In the genomic region with DNA sequence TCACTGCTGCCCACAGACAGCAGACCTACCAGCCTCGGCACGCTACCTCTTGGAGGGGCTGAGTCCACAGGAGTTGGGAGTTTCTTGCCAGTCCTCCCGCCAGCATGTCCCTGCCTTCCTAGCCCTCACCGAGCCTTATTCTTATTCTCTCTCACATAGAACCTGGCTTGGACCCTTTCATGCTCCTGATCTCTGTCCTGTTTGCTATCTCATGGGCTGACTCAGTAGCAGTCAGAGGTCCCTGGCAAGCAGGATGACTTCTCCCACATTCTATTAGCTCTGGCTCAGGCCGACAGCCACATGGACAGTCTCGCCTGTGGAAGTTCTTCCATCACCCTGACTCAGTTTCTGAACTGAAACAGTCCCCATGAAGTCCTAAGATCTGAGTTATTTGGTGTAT, we compare ENCODE assay signal across 28 cellular contexts.
"Had no signal": no experiment of that assay in that cellular context is flagged by ENCODE, and none has a peak within 500 bp of the region (broad histone marks: within the 10 kb centered on the region; RNA-seq: fewer than 3 reads in every experiment).

No MANE protein-coding gene starts in this region.

- H3K27me3 ChIP-seq: ascending aorta, breast epithelium, cardiac muscle cell, colonic mucosa, esophagus squamous epithelium, gastroesophageal sphincter had no signal

- DNase-seq: activated CD4-positive, alpha-beta memory T cell treated with anti-CD3 and anti-CD28 coated beads for 36 hours; activated CD4-positive, alpha-beta T cell treated with anti-CD3 and anti-CD28 coated beads for 1 hour; activated CD4-positive, alpha-beta T cell treated with anti-CD3 and anti-CD28 coated beads for 4 hours; activated CD4-positive, alpha-beta T cell treated with anti-CD3 and anti-CD28 coated beads, Interleukin-2, amount 50 U/mL, for 1 hour; activated CD8-positive, alpha-beta memory T cell treated with anti-CD3 and anti-CD28 coated beads, Interleukin-2, amount 50 U/mL, for 48 hours; activated gamma-delta T cell; activated naive CD4-positive, alpha-beta T cell; activated naive CD4-positive, alpha-beta T cell treated with anti-CD3 and anti-CD28 coated beads, Interleukin-2, amount 10 ng/mL, durations not matched to agents 7 days and 5 days; activated naive CD8-positive, alpha-beta T cell treated with anti-CD3 and anti-CD28 coated beads, Interleukin-2, amount 10 ng/mL, durations not matched to agents 7 days and 5 days; activated T-cell treated with anti-CD3 and anti-CD28 coated beads for 4 hours; activated T-cell treated with anti-CD3 and anti-CD28 coated beads, Interleukin-2, amount 50 U/mL, for 24 hours; activated T-cell treated with anti-CD3 and anti-CD28 coated beads, Interleukin-2, amount 50 U/mL, for 72 hours; central memory CD4-positive, alpha-beta T cell; cerebellar nuclear complex; colonic mucosa; effector memory CD4-positive, alpha-beta T cell; endodermal cell; esophagus squamous epithelium; foreskin melanocyte; T-helper 2 cell had no signal

- H3K4me3 Mint-ChIP-seq: activated CD4-positive, alpha-beta memory T cell treated with anti-CD3 and anti-CD28 coated beads for 36 hours; activated naive CD4-positive, alpha-beta T cell treated with anti-CD3 and anti-CD28 coated beads, Interleukin-2, amount 10 ng/mL, durations not matched to agents 7 days and 5 days; activated naive CD8-positive, alpha-beta T cell treated with anti-CD3 and anti-CD28 coated beads, Interleukin-2, amount 10 ng/mL, durations not matched to agents 7 days and 5 days; activated T-cell treated with anti-CD3 and anti-CD28 coated beads, Interleukin-2, amount 50 U/mL, for 24 hours; activated T-cell treated with anti-CD3 and anti-CD28 coated beads, Interleukin-2, amount 50 U/mL, for 72 hours; brain; endodermal cell; WTC11 had no signal

- H3K9me3 Mint-ChIP-seq: activated CD4-positive, alpha-beta memory T cell treated with anti-CD3 and anti-CD28 coated beads for 36 hours; activated naive CD4-positive, alpha-beta T cell treated with anti-CD3 and anti-CD28 coated beads, Interleukin-2, amount 10 ng/mL, durations not matched to agents 7 days and 5 days; activated naive CD4-positive, alpha-beta T cell treated with anti-CD3 and anti-CD28 coated beads, Interleukin-2, amount 50 U/mL, for 72 hours; activated naive CD8-positive, alpha-beta T cell treated with anti-CD3 and anti-CD28 coated beads, Interleukin-2, amount 10 ng/mL, durations not matched to agents 7 days and 5 days; activated T-cell treated with anti-CD3 and anti-CD28 coated beads, Interleukin-2, amount 50 U/mL, for 24 hours; activated T-cell treated with anti-CD3 and anti-CD28 coated beads, Interleukin-2, amount 50 U/mL, for 72 hours had no signal

- H3K27ac ChIP-seq: ascending aorta, breast epithelium, cardiac muscle cell, colonic mucosa, esophagus squamous epithelium, gastroesophageal sphincter, VCaP had no signal

- H3K9me3 ChIP-seq: ascending aorta, colonic mucosa, gastroesophageal sphincter had no signal

- H3K4me3 ChIP-seq: ascending aorta, breast epithelium, cardiac muscle cell, colonic mucosa, esophagus squamous epithelium, gastroesophageal sphincter had no signal

- H3K4me1 Mint-ChIP-seq: activated naive CD4-positive, alpha-beta T cell treated with anti-CD3 and anti-CD28 coated beads, Interleukin-2, amount 10 ng/mL, durations not matched to agents 7 days and 5 days; activated naive CD8-positive, alpha-beta T cell treated with anti-CD3 and anti-CD28 coated beads, Interleukin-2, amount 10 ng/mL, durations not matched to agents 7 days and 5 days; brain; endodermal cell; WTC11 had no signal

- H3K27ac Mint-ChIP-seq: activated CD4-positive, alpha-beta memory T cell treated with anti-CD3 and anti-CD28 coated beads for 36 hours; activated naive CD4-positive, alpha-beta T cell treated with anti-CD3 and anti-CD28 coated beads, Interleukin-2, amount 10 ng/mL, durations not matched to agents 7 days and 5 days; activated naive CD4-positive, alpha-beta T cell treated with anti-CD3 and anti-CD28 coated beads, Interleukin-2, amount 50 U/mL, for 72 hours; activated naive CD8-positive, alpha-beta T cell treated with anti-CD3 and anti-CD28 coated beads, Interleukin-2, amount 10 ng/mL, durations not matched to agents 7 days and 5 days; activated T-cell treated with anti-CD3 and anti-CD28 coated beads, Interleukin-2, amount 50 U/mL, for 24 hours; activated T-cell treated with anti-CD3 and anti-CD28 coated beads, Interleukin-2, amount 50 U/mL, for 72 hours; brain; endodermal cell; WTC11 had no signal

- H3K36me3 Mint-ChIP-seq: activated CD4-positive, alpha-beta memory T cell treated with anti-CD3 and anti-CD28 coated beads for 36 hours; activated naive CD4-positive, alpha-beta T cell treated with anti-CD3 and anti-CD28 coated beads, Interleukin-2, amount 10 ng/mL, durations not matched to agents 7 days and 5 days; activated naive CD4-positive, alpha-beta T cell treated with anti-CD3 and anti-CD28 coated beads, Interleukin-2, amount 50 U/mL, for 72 hours; activated naive CD8-positive, alpha-beta T cell treated with anti-CD3 and anti-CD28 coated beads, Interleukin-2, amount 10 ng/mL, durations not matched to agents 7 days and 5 days; brain; WTC11 had no signal

- H3K36me3 ChIP-seq: ascending aorta, breast epithelium, cardiac muscle cell, colonic mucosa, esophagus squamous epithelium, gastroesophageal sphincter had no signal

- H3K4me1 ChIP-seq: breast epithelium, colonic mucosa, esophagus squamous epithelium, gastroesophageal sphincter had no signal

- ATAC-seq: activated naive CD4-positive, alpha-beta T cell treated with anti-CD3 and anti-CD28 coated beads, Interleukin-2, amount 50 U/mL, for 72 hours; activated T-cell treated with anti-CD3 and anti-CD28 coated beads, Interleukin-2, amount 50 U/mL, for 72 hours; gastroesophageal sphincter had no signal
